Comparison of ENCODE assay signal across 1 cellular context in the genomic region with DNA sequence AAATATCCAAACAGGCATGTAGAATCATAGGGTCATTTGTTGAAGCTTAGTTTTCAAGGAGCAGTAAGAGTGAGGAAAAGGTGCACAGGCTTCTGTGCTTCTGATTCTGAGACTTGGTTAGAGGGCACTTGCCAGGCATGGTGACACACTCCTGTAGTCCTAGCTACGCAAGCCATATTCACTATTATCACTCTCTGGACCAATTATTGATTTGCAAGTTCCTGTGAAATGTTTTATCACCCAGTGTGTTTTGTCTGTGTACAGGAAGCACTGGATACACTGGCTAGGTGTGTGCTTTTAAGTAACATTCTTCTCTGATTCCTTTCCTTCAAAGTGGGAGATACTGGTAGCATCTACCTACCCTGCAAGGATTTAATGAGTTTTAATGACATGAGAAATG.
TF ChIP-seq lines count a peak whose summit lies in the region.

No MANE protein-coding gene starts in this region.

TF ChIP-seq in HepG2, 621 proteins besides CTCF, POLR2A, EP300 and RAD21 (continued from another document):
- TF ChIP-seq, protein P1, sequence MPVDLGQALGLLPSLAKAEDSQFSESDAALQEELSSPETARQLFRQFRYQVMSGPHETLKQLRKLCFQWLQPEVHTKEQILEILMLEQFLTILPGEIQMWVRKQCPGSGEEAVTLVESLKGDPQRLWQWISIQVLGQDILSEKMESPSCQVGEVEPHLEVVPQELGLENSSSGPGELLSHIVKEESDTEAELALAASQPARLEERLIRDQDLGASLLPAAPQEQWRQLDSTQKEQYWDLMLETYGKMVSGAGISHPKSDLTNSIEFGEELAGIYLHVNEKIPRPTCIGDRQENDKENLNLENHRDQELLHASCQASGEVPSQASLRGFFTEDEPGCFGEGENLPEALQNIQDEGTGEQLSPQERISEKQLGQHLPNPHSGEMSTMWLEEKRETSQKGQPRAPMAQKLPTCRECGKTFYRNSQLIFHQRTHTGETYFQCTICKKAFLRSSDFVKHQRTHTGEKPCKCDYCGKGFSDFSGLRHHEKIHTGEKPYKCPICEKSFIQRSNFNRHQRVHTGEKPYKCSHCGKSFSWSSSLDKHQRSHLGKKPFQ (CRISPR knock-in tag; IDR thresholded peaks at IDR 0.05; ENCODE audit: insufficient replicate concordance), result no peak
- no peak for TF ChIP-seq HNF4A (CRISPR knock-in tag; IDR thresholded peaks at IDR 0.05)
TF ChIP-seq in HepG2: peak in this region for 0.
